In genomic region chr2:200610217-200610616, GRCh38 we compare ENCODE assay signal across 1 cellular context. TPM values are rescaled to one million over a fixed set of nuclear protein-coding genes. Genes with fewer than 3 reads are reported as not detected.
"Had no signal": no experiment of that assay in that cellular context is flagged by ENCODE, and none has a peak within 500 bp of the region (broad histone marks: within the 10 kb centered on the region; RNA-seq: fewer than 3 reads in every experiment).

No MANE protein-coding gene starts in this region.

RNA-seq across cellular contexts. Expression of gene AOX1, which starts 24.4 kb away (rescaled TPM):
- total RNA-seq: activated CD8-positive, alpha-beta memory T cell treated with anti-CD3 and anti-CD28 coated beads for 36 hours had no signal
